In the genomic region with DNA sequence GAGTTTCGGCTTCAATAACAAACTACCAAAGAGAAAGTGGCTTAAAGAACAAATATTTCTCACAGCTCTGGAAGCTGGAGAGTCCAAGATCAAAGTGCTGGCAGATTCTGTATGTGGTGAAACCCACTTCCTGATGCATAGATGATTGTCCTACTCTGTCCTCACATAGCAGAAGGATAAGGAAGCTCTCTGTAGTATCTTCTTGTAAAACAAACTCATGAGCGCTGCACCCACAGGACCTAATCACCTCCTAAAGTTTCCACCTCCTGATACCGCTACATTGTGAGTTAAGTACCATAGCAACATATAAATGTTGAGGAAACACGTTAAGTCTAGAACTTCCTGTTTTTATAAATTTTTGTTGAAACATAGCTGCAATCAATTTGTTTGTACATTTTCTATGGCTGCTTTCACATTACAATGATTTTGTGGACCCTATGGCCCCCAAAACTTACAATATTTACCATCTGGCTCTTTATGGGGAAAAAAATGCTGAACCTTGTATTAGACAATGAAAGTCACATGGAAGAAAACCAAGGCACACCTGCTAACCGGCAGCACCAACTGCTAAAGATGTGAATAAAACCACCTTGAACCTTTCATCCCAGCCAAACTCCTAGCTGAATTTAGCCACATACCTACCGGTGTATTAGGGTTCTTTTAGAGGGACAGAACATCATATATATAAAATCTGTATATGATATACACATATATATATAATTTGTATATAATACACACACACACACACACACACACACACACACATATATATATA, we compare ENCODE assay signal across 14 cellular contexts.
DNase-seq lines count a peak whose midpoint lies in the region; ATAC-seq and TF ChIP-seq lines count a peak whose summit lies in the region.
"Had no signal": no experiment of that assay in that cellular context is flagged by ENCODE, and none has a peak within 500 bp of the region (broad histone marks: within the 10 kb centered on the region; RNA-seq: fewer than 3 reads in every experiment).

No MANE protein-coding gene starts in this region.

- no peak overlapping the region for H3K4me3 ChIP-seq in CD4-positive, alpha-beta memory T cell (ENCODE audit: low read length in 2 of 2)
- no peak overlapping the region for H3K4me3 ChIP-seq in HL-60 (replicated peaks; ENCODE audit: insufficient read depth, low read length)

- H3K36me3 ChIP-seq in CD4-positive, alpha-beta memory T cell (ENCODE audit: insufficient read depth, low read length), result no peaks in the 10 kb centered on the region

- H3K4me1 Mint-ChIP-seq in CD4-positive, alpha-beta memory T cell, result peaks cover 0 to 6% (median 3%) of the 10 kb centered on the region in 4 donors
- H3K4me1 Mint-ChIP-seq in activated naive CD8-positive, alpha-beta T cell treated with anti-CD3 and anti-CD28 coated beads, Interleukin-2, amount 50 U/mL, for 24 hours, result peaks cover 10% of the 10 kb centered on the region
- H3K4me1 Mint-ChIP-seq: CD14-positive monocyte had no signal

- H3K9me3 Mint-ChIP-seq in CD4-positive, alpha-beta memory T cell, result peaks cover 0 to 4% (median under 1%) of the 10 kb centered on the region in 8 donors
- H3K9me3 Mint-ChIP-seq in activated naive CD8-positive, alpha-beta T cell treated with anti-CD3 and anti-CD28 coated beads, Interleukin-2, amount 50 U/mL, for 24 hours, result no peaks in the 10 kb centered on the region
- H3K9me3 Mint-ChIP-seq: activated T-helper 1 cell treated with anti-CD3 and anti-CD28 coated beads, Interleukin-12 subunit alpha, Interleukin-12 subunit beta, Interleukin-2, Interleukin-4 antibody, amounts not matched to agents 30 ng/mL and 10 ng/mL and 1 ng/mL, durations not matched to agents 14 hours and 24 hours and 36 hours had no signal

- no peaks in the 10 kb centered on the region for H3K36me3 Mint-ChIP-seq in CD4-positive, alpha-beta memory T cell
- no peaks in the 10 kb centered on the region for H3K36me3 Mint-ChIP-seq in activated naive CD8-positive, alpha-beta T cell treated with anti-CD3 and anti-CD28 coated beads, Interleukin-2, amount 50 U/mL, for 24 hours (ENCODE audit: low read depth)
- H3K36me3 Mint-ChIP-seq: CD14-positive monocyte had no signal

- DNase-seq in CD4-positive, alpha-beta memory T cell, result peak in 4 of 5 donors; percentile 2 to 38 (median 19)
- DNase-seq in HL-60 (ENCODE audit: low read depth in 1 of 2, low spot score in 1 of 2) (peak in 1 of 2 experiments; percentile 25), OCI-M2 (lab: John Stamatoyannopoulos, UW; ENCODE audit: unreplicated experiment) (peak; percentile 39), NK-92 (lab: John Stamatoyannopoulos, UW; ENCODE audit: unreplicated experiment) (no peak), DMS153 (lab: John Stamatoyannopoulos, UW) (no peak)
- DNase-seq in activated naive CD8-positive, alpha-beta T cell treated with anti-CD3 and anti-CD28 coated beads, Interleukin-2, amount 50 U/mL, for 24 hours, result no peak
- DNase-seq: cortex of kidney, NCI-H1436, NCI-H226, SK-N-SH, small intestine had no signal

- peak; percentile 52 for ATAC-seq in activated naive CD8-positive, alpha-beta T cell treated with anti-CD3 and anti-CD28 coated beads, Interleukin-2, amount 50 U/mL, for 24 hours
- no peak for ATAC-seq in GM18868 (IDR thresholded peaks at IDR 0.05; ENCODE audit: unreplicated experiment)

- H3K4me3 Mint-ChIP-seq in CD4-positive, alpha-beta memory T cell, result peak overlapping the region in 7 of 8 donors; percentile 4 to 57 (median 17)
- H3K4me3 Mint-ChIP-seq in activated naive CD8-positive, alpha-beta T cell treated with anti-CD3 and anti-CD28 coated beads, Interleukin-2, amount 50 U/mL, for 24 hours, result no peak overlapping the region
- H3K4me3 Mint-ChIP-seq: activated T-helper 1 cell treated with anti-CD3 and anti-CD28 coated beads, Interleukin-12 subunit alpha, Interleukin-12 subunit beta, Interleukin-2, Interleukin-4 antibody, amounts not matched to agents 30 ng/mL and 10 ng/mL and 1 ng/mL, durations not matched to agents 14 hours and 24 hours and 36 hours; CD14-positive monocyte had no signal

- H3K9me3 ChIP-seq in CD4-positive, alpha-beta memory T cell (ENCODE audit: control insufficient read depth in 1 of 2, low read length in 2 of 2), result no peaks in the 10 kb centered on the region
- H3K9me3 ChIP-seq: SK-N-SH had no signal

- H3K27me3 ChIP-seq in CD4-positive, alpha-beta memory T cell (ENCODE audit: insufficient read depth, low read length), result no peaks in the 10 kb centered on the region
- H3K27me3 ChIP-seq in HL-60 (ENCODE audit: insufficient read depth, poor library complexity, severe bottlenecking), result no peaks in the 10 kb centered on the region

- no peaks in the 10 kb centered on the region for H3K4me1 ChIP-seq in CD4-positive, alpha-beta memory T cell (ENCODE audit: insufficient read depth, low read length)

- H3K27ac ChIP-seq in CD4-positive, alpha-beta memory T cell (ENCODE audit: low read depth, low read length), result no peak overlapping the region
- H3K27ac ChIP-seq in HL-60 (replicated peaks), result peak overlapping the region; percentile 46

- POLR2A ChIA-PET in CD4-positive, alpha-beta memory T cell (lab: Charles Lee; ENCODE audit: partially characterized antibody), result no interaction called here

- TF ChIP-seq CTCF in HL-60 (IDR thresholded peaks at IDR 0.05; ENCODE audit: insufficient read depth, low read length), result no peak

- H3K27ac Mint-ChIP-seq in CD4-positive, alpha-beta memory T cell, result peak overlapping the region in 6 of 7 donors; percentile 3 to 60 (median 36)
- no peak overlapping the region for H3K27ac Mint-ChIP-seq in activated naive CD8-positive, alpha-beta T cell treated with anti-CD3 and anti-CD28 coated beads, Interleukin-2, amount 50 U/mL, for 24 hours
- H3K27ac Mint-ChIP-seq: activated T-helper 1 cell treated with anti-CD3 and anti-CD28 coated beads, Interleukin-12 subunit alpha, Interleukin-12 subunit beta, Interleukin-2, Interleukin-4 antibody, amounts not matched to agents 30 ng/mL and 10 ng/mL and 1 ng/mL, durations not matched to agents 14 hours and 24 hours and 36 hours had no signal

- H3K27me3 Mint-ChIP-seq in CD4-positive, alpha-beta memory T cell, result peaks cover 0 to 1% of the 10 kb centered on the region in 2 donors
- H3K27me3 Mint-ChIP-seq in activated naive CD8-positive, alpha-beta T cell treated with anti-CD3 and anti-CD28 coated beads, Interleukin-2, amount 50 U/mL, for 24 hours, result no peaks in the 10 kb centered on the region

- intact Hi-C loops in CD4-positive, alpha-beta memory T cell (cut with micrococcal nuclease), result no loop called here

- CTCF ChIA-PET in CD4-positive, alpha-beta memory T cell (lab: Charles Lee; ENCODE audit: partially characterized antibody), result no interaction called here

Comparison
In these comparisons a context has a peak if more than half of its experiments do, and no peak if none do; other contexts are left out.
1. DNase-seq: peak in CD4-positive, alpha-beta memory T cell (4 of 5) and OCI-M2 (single experiment); none in activated naive CD8-positive, alpha-beta T cell treated with anti-CD3 and anti-CD28 coated beads, Interleukin-2, amount 50 U/mL, for 24 hours (single experiment), NK-92 (single experiment) and DMS153 (single experiment).